In genomic region chr18:54958711-54959625, GRCh38 we compare ENCODE assay signal across 1 cellular context.
TF ChIP-seq lines count a peak whose summit lies in the region.

TSS of gene CCDC68 (minus strand) at chr18:54959461. CDS start at chr18:54942791, 16,670 bp downstream.

TF ChIP-seq in HEK293, 187 proteins besides CTCF, POLR2A, EP300 and RAD21 (continued from another document):
- TF ChIP-seq ZBTB20 (tag by site-specific recombination; IDR thresholded peaks at IDR 0.05) (peak; percentile 58; the same call in 1 of the 2 replicates), FEZF1 (tag by site-specific recombination; IDR thresholded peaks at IDR 0.05) (peak; percentile 62), GLIS2 (tag by site-specific recombination; IDR thresholded peaks at IDR 0.05) (peak; percentile 46; the same call in 1 of the 2 replicates), ZBTB17 (tag by site-specific recombination; IDR thresholded peaks at IDR 0.05) (no peak), ZSCAN30 (tag by site-specific recombination; IDR thresholded peaks at IDR 0.05) (no peak), ZNF335 (tag by site-specific recombination; conservative IDR thresholded peaks at IDR 0.05) (peak; percentile 91), ZNF248 (tag by site-specific recombination; IDR thresholded peaks at IDR 0.05) (no peak), IKZF3 (tag by site-specific recombination; IDR thresholded peaks at IDR 0.05) (peak; percentile 44; the same call in 1 of the 2 replicates), ZNF623 (tag by site-specific recombination; IDR thresholded peaks at IDR 0.05) (no peak), ZBTB8A (tag by site-specific recombination; IDR thresholded peaks at IDR 0.05) (peak; percentile 79; the same call in 1 of the 2 replicates), ZNF561 (tag by site-specific recombination; IDR thresholded peaks at IDR 0.05; ENCODE audit: borderline replicate concordance) (peak; percentile 59; the same call in 1 of the 2 replicates)
